Comparison of ENCODE assay signal across 15 cellular contexts in genomic region chr19:54156490-54156889, GRCh38. TPM values are rescaled to one million over a fixed set of nuclear protein-coding genes. Genes with fewer than 3 reads are reported as not detected.
DNase-seq lines count a peak whose midpoint lies in the region; ATAC-seq, FAIRE-seq and TF ChIP-seq lines count a peak whose summit lies in the region.
"Had no signal": no experiment of that assay in that cellular context is flagged by ENCODE, and none has a peak within 500 bp of the region (broad histone marks: within the 10 kb centered on the region; RNA-seq: fewer than 3 reads in every experiment).

No MANE protein-coding gene starts in this region.

- no peaks in the 10 kb centered on the region for H3K27me3 Mint-ChIP-seq in activated naive CD4-positive, alpha-beta T cell treated with anti-CD3 and anti-CD28 coated beads, Interleukin-2, amount 50 U/mL, for 24 hours
- H3K27me3 Mint-ChIP-seq in T-helper 17 cell (no peaks in the 10 kb centered on the region), type B pancreatic cell (no peaks in the 10 kb centered on the region)

- H3K36me3 Mint-ChIP-seq in activated naive CD4-positive, alpha-beta T cell treated with anti-CD3 and anti-CD28 coated beads, Interleukin-2, amount 50 U/mL, for 24 hours, result peaks cover 4% of the 10 kb centered on the region
- H3K36me3 Mint-ChIP-seq in T-helper 17 cell (ENCODE audit: low read depth) (peaks cover 12% of the 10 kb centered on the region), type B pancreatic cell (peaks cover 17% of the 10 kb centered on the region)

- H3K9me3 ChIP-seq in T-helper 17 cell (ENCODE audit: control insufficient read depth, low read length, poor library complexity, severe bottlenecking), result no peaks in the 10 kb centered on the region
- H3K9me3 ChIP-seq: BE2C, MG63 had no signal

- no peak for DNase-seq in activated naive CD4-positive, alpha-beta T cell (lab: John Stamatoyannopoulos, UW)
- DNase-seq in GM12891 (ENCODE audit: insufficient read length, low spot score), result no peak
- no peak for DNase-seq in T-helper 17 cell
- DNase-seq in type B pancreatic cell (ENCODE audit: extremely low spot score, unreplicated experiment), result no peak
- DNase-seq: ACHN, BE2C, MG63, NCI-H1105 treated with DMSO at 0.1 percent for 48 hours, NCI-H187, NCI-H446, NCI-H748 treated with DMSO at 0.1 percent for 48 hours had no signal

- TF ChIP-seq POLR2A in GM12891 (IDR thresholded peaks at IDR 0.05; ENCODE audit: low read depth, low read length), result peak; percentile 27; the same call in 1 of the 2 replicates

- H3K9me3 Mint-ChIP-seq in activated naive CD4-positive, alpha-beta T cell treated with anti-CD3 and anti-CD28 coated beads, Interleukin-2, amount 50 U/mL, for 24 hours, result no peaks in the 10 kb centered on the region
- H3K9me3 Mint-ChIP-seq in type B pancreatic cell, result no peaks in the 10 kb centered on the region

- no peak for TF ChIP-seq CTCF in type B pancreatic cell (conservative IDR thresholded peaks at IDR 0.05)

- peaks cover 66% of the 10 kb centered on the region for H3K4me1 Mint-ChIP-seq in activated naive CD4-positive, alpha-beta T cell treated with anti-CD3 and anti-CD28 coated beads, Interleukin-2, amount 50 U/mL, for 24 hours
- H3K4me1 Mint-ChIP-seq in T-helper 17 cell (peaks cover 43% of the 10 kb centered on the region), type B pancreatic cell (ENCODE audit: unreplicated experiment) (peaks cover 17% of the 10 kb centered on the region)

- ATAC-seq in T-helper 17 cell (no peak), HG03457 (IDR thresholded peaks at IDR 0.05; ENCODE audit: unreplicated experiment) (no peak), HG03442 (IDR thresholded peaks at IDR 0.05; ENCODE audit: unreplicated experiment) (no peak)
- ATAC-seq: Right ventricle myocardium inferior had no signal

- no peak for FAIRE-seq in GM12891 (lab: Jason Lieb, UNC)

- peak overlapping the region; percentile 20 for H3K4me3 Mint-ChIP-seq in activated naive CD4-positive, alpha-beta T cell treated with anti-CD3 and anti-CD28 coated beads, Interleukin-2, amount 50 U/mL, for 24 hours
- H3K4me3 Mint-ChIP-seq in T-helper 17 cell, result no peak overlapping the region
- H3K4me3 Mint-ChIP-seq in type B pancreatic cell, result peak overlapping the region; percentile 81

- H3K27ac Mint-ChIP-seq in activated naive CD4-positive, alpha-beta T cell treated with anti-CD3 and anti-CD28 coated beads, Interleukin-2, amount 50 U/mL, for 24 hours, result no peak overlapping the region
- H3K27ac Mint-ChIP-seq in T-helper 17 cell (peak overlapping the region; percentile 41), type B pancreatic cell (peak overlapping the region; percentile 92)

TF ChIP-seq in GM12891, 5 proteins besides CTCF, POLR2A, EP300 and RAD21:
- TF ChIP-seq TAF1 (IDR thresholded peaks at IDR 0.05; ENCODE audit: low read depth, low read length) (no peak), SPI1 (IDR thresholded peaks at IDR 0.05; ENCODE audit: low read depth, low read length) (no peak), PAX5 (IDR thresholded peaks at IDR 0.05; ENCODE audit: insufficient read depth, low read length, severe bottlenecking) (no peak), POU2F2 (IDR thresholded peaks at IDR 0.05; ENCODE audit: low read depth, low read length) (no peak), POLR2AphosphoS5 (IDR thresholded peaks at IDR 0.05; ENCODE audit: low read depth, low read length) (no peak)
TF ChIP-seq in GM12891: peak in this region for 0.

RNA-seq across cellular contexts. Expression of gene LENG1, which starts 3.0 kb away (rescaled TPM):
- 5.9 TPM for polyA plus RNA-seq in GM12891 (2012; ENCODE audit: low read depth, missing spikeins)
- total RNA-seq in T-helper 17 cell (1 to 10 TPM; 8.0 to 9.0 TPM), type B pancreatic cell (ENCODE audit: low replicate concordance) (6.6 and 7.5 TPM in 2 replicates)

RNA-seq across cellular contexts. Expression of gene TMC4, which starts 16.5 kb away (rescaled TPM):
- 0.68 TPM for polyA plus RNA-seq in GM12891 (2012; ENCODE audit: low read depth, missing spikeins)
- total RNA-seq in T-helper 17 cell, result 1 to 10 TPM; 1.3 to 3.1 TPM
- total RNA-seq in type B pancreatic cell (ENCODE audit: low replicate concordance), result 24.2 and 42.1 TPM in 2 replicates

RNA-seq across cellular contexts. Expression of gene CNOT3, which starts 18.9 kb away (rescaled TPM):
- 24.1 TPM for polyA plus RNA-seq in GM12891 (2012; ENCODE audit: low read depth, missing spikeins)
- 10 to 100 TPM; 44.5 to 45.4 TPM for total RNA-seq in T-helper 17 cell
- 55.4 and 72.9 TPM in 2 replicates for total RNA-seq in type B pancreatic cell (ENCODE audit: low replicate concordance)

RNA-seq across cellular contexts. Expression of gene MBOAT7, which starts 32.9 kb away (rescaled TPM):
- 29.5 TPM for polyA plus RNA-seq in GM12891 (2012; ENCODE audit: low read depth, missing spikeins)
- total RNA-seq in T-helper 17 cell (10 to 100 TPM; 18.4 to 24.5 TPM), type B pancreatic cell (ENCODE audit: low replicate concordance) (73.3 and 86.7 TPM in 2 replicates)

RNA-seq across cellular contexts. Expression of gene TSEN34, which starts 34.6 kb away (rescaled TPM):
- polyA plus RNA-seq in GM12891 (2012; ENCODE audit: low read depth, missing spikeins), result 13.9 TPM
- total RNA-seq in T-helper 17 cell (1 to 10 TPM; 8.1 to 8.9 TPM), type B pancreatic cell (ENCODE audit: low replicate concordance) (39.3 and 41.9 TPM in 2 replicates)
